Comparison of ENCODE assay signal across 11 cellular contexts in the genomic region with DNA sequence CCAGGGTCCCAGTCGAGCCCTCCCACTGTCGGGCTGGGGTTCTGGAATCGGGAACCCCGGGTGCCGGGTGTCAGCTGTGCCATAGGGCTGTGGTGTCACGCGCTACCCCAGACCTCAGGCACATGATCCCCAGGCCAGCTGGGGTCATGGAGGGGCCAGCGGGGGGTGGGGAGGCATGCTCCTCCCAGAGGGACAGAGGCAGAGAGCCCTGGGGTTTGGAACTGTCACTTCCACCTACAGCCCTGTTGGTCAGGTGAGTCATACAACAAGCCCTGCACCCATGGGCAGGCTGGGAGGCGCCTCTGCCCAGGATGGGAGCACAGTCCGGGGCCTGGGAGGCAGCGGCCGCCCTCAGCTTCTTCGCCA.
DNase-seq lines count a peak whose midpoint lies in the region; ATAC-seq, FAIRE-seq and TF ChIP-seq lines count a peak whose summit lies in the region.
"Had no signal": no experiment of that assay in that cellular context is flagged by ENCODE, and none has a peak within 500 bp of the region (broad histone marks: within the 10 kb centered on the region; RNA-seq: fewer than 3 reads in every experiment).

No MANE protein-coding gene starts in this region.

- intact Hi-C loops in left ventricle myocardium inferior (cut with micrococcal nuclease) (no loop called here), Right ventricle myocardium inferior (cut with DNase I) (no loop called here), left lung (cut with DNase I) (no loop called here)

- TF ChIP-seq CTCF in left ventricle myocardium inferior (IDR thresholded peaks at IDR 0.05; ENCODE audit: borderline replicate concordance), result no peak
- TF ChIP-seq CTCF in left lung (IDR thresholded peaks at IDR 0.05), result no peak
- no peak for TF ChIP-seq CTCF in endodermal cell (conservative IDR thresholded peaks at IDR 0.05)

- DNase-seq in left ventricle myocardium inferior, result peak; percentile 34
- DNase-seq in Right ventricle myocardium inferior (ENCODE audit: missing footprints), result no peak
- peak; percentile 19 for DNase-seq in adipocyte (ENCODE audit: low read depth)
- peak in 1 of 2 donors; percentile 76 for DNase-seq in left lung
- peak; percentile 93 for DNase-seq in urothelium cell line (ENCODE audit: low spot score)
- DNase-seq in endodermal cell, result no peak
- no peak for DNase-seq in mucosa of gallbladder (ENCODE audit: low spot score)
- DNase-seq: activated CD4-positive, CD25-positive, alpha-beta regulatory T cell treated with anti-CD3 and anti-CD28 coated beads, Interleukin-2, amount 50 U/mL, for 72 hours; NCI-H1092 had no signal

- H3K9me3 ChIP-seq in left ventricle myocardium inferior (replicated peaks), result no peaks in the 10 kb centered on the region
- no peaks in the 10 kb centered on the region for H3K9me3 ChIP-seq in adipocyte (ENCODE audit: control insufficient read depth, low read length)
- H3K9me3 ChIP-seq in left lung, result no peaks in the 10 kb centered on the region
- H3K9me3 ChIP-seq in endodermal cell (ENCODE audit: control insufficient read depth, low read length), result no peaks in the 10 kb centered on the region

- peaks cover 15% of the 10 kb centered on the region for H3K4me1 Mint-ChIP-seq in endodermal cell

- no peaks in the 10 kb centered on the region for H3K27me3 Mint-ChIP-seq in endodermal cell (ENCODE audit: insufficient read depth)

- H3K4me1 ChIP-seq in left ventricle myocardium inferior (peaks cover 28% of the 10 kb centered on the region), adipocyte (ENCODE audit: control insufficient read depth, insufficient read depth, low read length) (peaks cover 44% of the 10 kb centered on the region), left lung (peaks cover 31 to 52% of the 10 kb centered on the region in 2 donors), endodermal cell (ENCODE audit: control insufficient read depth, insufficient read depth, low read length) (peaks cover 10% of the 10 kb centered on the region)

- peaks cover 17% of the 10 kb centered on the region for H3K36me3 ChIP-seq in left ventricle myocardium inferior
- peaks cover 3% of the 10 kb centered on the region for H3K36me3 ChIP-seq in adipocyte (ENCODE audit: control insufficient read depth, insufficient read depth, low read length, severe bottlenecking)
- peaks cover 0 to 23% of the 10 kb centered on the region in 2 donors for H3K36me3 ChIP-seq in left lung
- peaks cover 4% of the 10 kb centered on the region for H3K36me3 ChIP-seq in endodermal cell (ENCODE audit: control insufficient read depth, insufficient read depth, low read length)

- no peaks in the 10 kb centered on the region for H3K9me3 Mint-ChIP-seq in endodermal cell

- 89 to 92% methylated on average over 11 to 13 of the region's 13 CpGs for WGBS in endodermal cell (ENCODE audit: insufficient coverage in 1 of 2, insufficient read length in 1 of 2), 2 experiments

- FAIRE-seq in urothelium cell line (lab: Jason Lieb, UNC), result peak; percentile 95

- no peaks in the 10 kb centered on the region for H3K36me3 Mint-ChIP-seq in endodermal cell (ENCODE audit: low read depth)

- H3K9ac ChIP-seq in adipocyte (ENCODE audit: low read length) (peak overlapping the region; percentile 82), endodermal cell (ENCODE audit: extremely low read depth, low read length, poor library complexity, severe bottlenecking) (no peak overlapping the region)
- H3K9ac ChIP-seq: parathyroid adenoma had no signal

- H3K4me3 ChIP-seq in left ventricle myocardium inferior (peak overlapping the region; percentile 47), adipocyte (ENCODE audit: low read length) (peak overlapping the region; percentile 63), left lung (no peak overlapping the region), endodermal cell (ENCODE audit: low read length) (no peak overlapping the region)

- H3K4me3 Mint-ChIP-seq in endodermal cell, result no peak overlapping the region

- ATAC-seq in Right ventricle myocardium inferior (no peak), left lung (peak; percentile 1), HG03469 (IDR thresholded peaks at IDR 0.05; ENCODE audit: unreplicated experiment) (no peak)

- H3K27ac ChIP-seq in left ventricle myocardium inferior (replicated peaks) (no peak overlapping the region), left lung (peak overlapping the region; percentile 40 to 72), endodermal cell (ENCODE audit: low read depth, low read length) (no peak overlapping the region)
- H3K27ac ChIP-seq: parathyroid adenoma had no signal

- H3K27me3 ChIP-seq in left ventricle myocardium inferior (ENCODE audit: low read depth), result no peaks in the 10 kb centered on the region
- H3K27me3 ChIP-seq in adipocyte (replicated peaks; ENCODE audit: control insufficient read depth, insufficient read depth, low read length), result no peaks in the 10 kb centered on the region
- no peaks in the 10 kb centered on the region for H3K27me3 ChIP-seq in left lung
- H3K27me3 ChIP-seq in endodermal cell (ENCODE audit: control insufficient read depth, insufficient read depth, low read length, poor library complexity, severe bottlenecking), result no peaks in the 10 kb centered on the region

- no peak overlapping the region for H3K27ac Mint-ChIP-seq in endodermal cell

Comparison
In these comparisons a context has a peak if more than half of its experiments do, and no peak if none do; other contexts are left out.
1. DNase-seq: peak in left ventricle myocardium inferior (single experiment), adipocyte (single experiment) and urothelium cell line (single experiment); none in Right ventricle myocardium inferior (single experiment), endodermal cell (single experiment) and mucosa of gallbladder (single experiment).
2. H3K27ac ChIP-seq: peak in left lung (2 of 2); none in left ventricle myocardium inferior (single experiment) and endodermal cell (single experiment).
3. H3K4me3 ChIP-seq: peak in left ventricle myocardium inferior (single experiment) and adipocyte (single experiment); none in left lung (0 of 2) and endodermal cell (single experiment).